ENCODE assay signal across 10 cellular contexts in the genomic region with DNA sequence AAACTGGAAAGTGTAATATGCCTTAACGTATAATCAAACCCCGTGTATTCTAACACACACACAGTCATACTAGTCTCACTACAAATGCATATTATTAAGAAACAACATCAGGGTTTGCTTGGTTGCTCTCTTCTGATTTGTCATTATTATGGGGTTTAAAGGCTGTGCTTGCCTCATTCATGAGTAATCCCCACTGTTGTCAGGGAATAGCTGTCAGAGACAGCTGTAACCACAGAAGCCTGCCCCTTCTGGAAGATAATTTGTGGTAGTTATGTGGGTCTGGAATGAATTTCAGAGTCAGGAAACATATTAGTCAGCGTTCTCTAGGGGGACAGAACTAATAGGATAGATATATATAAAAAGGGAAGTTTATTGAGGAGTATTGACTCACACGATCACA.
DNase-seq lines count a peak whose midpoint lies in the region; ATAC-seq and TF ChIP-seq lines count a peak whose summit lies in the region.
"Had no signal": no experiment of that assay in that cellular context is flagged by ENCODE, and none has a peak within 500 bp of the region (broad histone marks: within the 10 kb centered on the region; RNA-seq: fewer than 3 reads in every experiment).

No MANE protein-coding gene starts in this region.

- H3K4me3 ChIP-seq in choroid plexus epithelial cell (ENCODE audit: low read depth, low read length), result no peak overlapping the region
- no peak overlapping the region for H3K4me3 ChIP-seq in mucosa of descending colon

- TF ChIP-seq CTCF in choroid plexus epithelial cell (conservative IDR thresholded peaks at IDR 0.05; ENCODE audit: low read depth, low read length), result peak; percentile 19
- no peak for TF ChIP-seq CTCF in mucosa of descending colon (IDR thresholded peaks at IDR 0.05)

- peak; percentile 55 for ATAC-seq in mucosa of descending colon
- ATAC-seq: left colon, Panc1 had no signal

- DNase-seq in AG08395 (ENCODE audit: low spot score) (peak; percentile 92), MV-4-11 (lab: John Stamatoyannopoulos, UW) (peak; percentile 97), choroid plexus epithelial cell (ENCODE audit: low read depth) (peak; percentile 84), mucosa of descending colon (peak in 1 of 3 donors; percentile 4), NCI-H187 (lab: John Stamatoyannopoulos, UW) (no peak), NCI-H1436 treated with DMSO at 0.1 percent for 48 hours (lab: John Stamatoyannopoulos, UW) (no peak), mesenteric fat pad (ENCODE audit: low spot score) (no peak), NAMALWA (ENCODE audit: low spot score) (no peak)
- DNase-seq: left colon had no signal

- H3K36me3 ChIP-seq in mucosa of descending colon (ENCODE audit: low read depth), result no peaks in the 10 kb centered on the region

- intact Hi-C loops in mucosa of descending colon (cut with DNase I, micrococcal nuclease), result no loop called here

- no peaks in the 10 kb centered on the region for H3K4me1 ChIP-seq in mucosa of descending colon (ENCODE audit: low read depth)

- no peaks in the 10 kb centered on the region for H3K9me3 ChIP-seq in mucosa of descending colon

Comparison
In these comparisons a context has a peak if more than half of its experiments do, and no peak if none do; other contexts are left out.
1. DNase-seq: peak in AG08395 (single experiment), MV-4-11 (single experiment) and choroid plexus epithelial cell (single experiment); none in NCI-H187 (0 of 2), NCI-H1436 treated with DMSO at 0.1 percent for 48 hours (single experiment), mesenteric fat pad (single experiment) and NAMALWA (single experiment).